22 cellular contexts compared by ENCODE assay signal in genomic region chr2:54076577-54076976, GRCh38.
"Had no signal": no experiment of that assay in that cellular context is flagged by ENCODE, and none has a peak within 500 bp of the region (broad histone marks: within the 10 kb centered on the region; RNA-seq: fewer than 3 reads in every experiment).

No MANE protein-coding gene starts in this region.

- H3K36me3 ChIP-seq: MG63 had no signal

- H3K27ac ChIP-seq: KMS-11 had no signal

- H3K27me3 ChIP-seq: MG63 had no signal

- H3K4me2 ChIP-seq: KMS-11 had no signal

- DNase-seq: activated CD4-positive, alpha-beta T cell treated with anti-CD3 and anti-CD28 coated beads for 48 hours; activated CD4-positive, alpha-beta T cell treated with anti-CD3 and anti-CD28 coated beads, Interleukin-2, amount 50 U/mL, for 4 hours; activated CD4-positive, CD25-positive, alpha-beta regulatory T cell treated with anti-CD3 and anti-CD28 coated beads, Interleukin-2, amount 50 U/mL, for 72 hours; activated CD8-positive, alpha-beta memory T cell treated with anti-CD3 and anti-CD28 coated beads, Interleukin-2, amount 50 U/mL, for 48 hours; activated CD8-positive, alpha-beta T cell treated with anti-CD3 and anti-CD28 coated beads, Interleukin-2, amount 10 ng/mL, durations not matched to agents 7 days and 5 days; activated effector memory CD4-positive, alpha-beta T cell treated with Interleukin-2 at 50 U/mL for 16 hours; activated naive CD4-positive, alpha-beta T cell; activated T-cell treated with anti-CD3 and anti-CD28 coated beads, Interleukin-2, amount 50 U/mL, for 1 hour; aorta; MG63; NCI-H1092 treated with DMSO at 0.1 percent for 48 hours; NCI-H1436; NCI-H187; NCI-H2081; NCI-H446; NCI-H524; PC-3; SIG-M5; T-helper 2 cell; T1000 had no signal

- H3K9me3 ChIP-seq: MG63 had no signal

- H3K9ac ChIP-seq: KMS-11 had no signal

- ATAC-seq: activated CD8-positive, alpha-beta T cell treated with anti-CD3 and anti-CD28 coated beads, Interleukin-2, amount 10 ng/mL, durations not matched to agents 7 days and 5 days; PC-3; WTC11 had no signal

- H3K4me3 ChIP-seq: MG63 had no signal
